Comparison of ENCODE assay signal across 8 cellular contexts in the genomic region with DNA sequence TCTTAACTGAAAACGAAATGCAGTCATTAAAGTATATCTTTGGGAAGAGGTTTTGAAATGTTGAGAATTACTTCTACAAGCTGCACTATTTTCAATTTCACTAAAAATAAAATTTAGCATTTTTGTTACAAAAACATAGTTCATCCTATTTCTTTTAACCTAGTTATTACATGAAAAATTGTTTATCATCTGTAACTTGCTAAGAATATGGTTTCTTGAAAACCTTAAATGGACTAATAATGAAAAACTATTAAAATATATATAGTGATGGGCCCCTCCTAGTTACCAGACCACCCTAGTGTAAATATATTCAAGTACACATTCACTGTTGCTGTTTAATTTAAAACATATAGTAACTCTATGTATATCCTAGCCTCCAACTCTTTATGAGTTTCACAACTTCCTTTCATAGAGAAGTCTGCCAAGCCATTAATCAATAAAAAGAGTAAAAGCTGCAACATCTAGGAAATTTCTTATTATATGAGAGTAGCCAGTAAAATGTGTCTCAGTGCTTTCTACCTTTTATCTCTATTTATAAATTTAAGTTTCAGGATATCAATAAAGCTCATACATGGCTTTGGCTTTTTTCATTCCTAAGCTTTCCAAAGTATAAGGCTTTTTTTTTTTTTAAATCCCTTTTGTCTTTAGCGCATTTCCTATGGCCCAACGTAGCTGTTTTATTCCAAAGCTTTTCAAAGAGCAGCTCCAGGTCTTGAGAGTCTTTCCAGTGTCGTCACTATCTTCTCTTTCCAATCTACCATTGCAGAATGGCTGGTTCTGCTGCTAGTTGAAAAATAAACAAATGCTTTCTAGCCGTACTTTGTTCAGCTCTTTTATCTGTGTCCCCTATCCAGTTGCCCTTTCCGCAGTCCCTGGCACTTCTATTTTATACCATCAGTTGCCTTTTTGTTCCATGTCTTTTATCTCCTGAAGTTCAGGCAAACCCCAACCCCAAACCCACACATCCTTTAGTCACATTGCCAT. TPM values are rescaled to one million over a fixed set of nuclear protein-coding genes. Genes with fewer than 3 reads are reported as not detected.
A peak's percentile ranks its signal among the peaks of the same experiment; 100 is the strongest.
DNase-seq lines count a peak whose midpoint lies in the region; ATAC-seq and TF ChIP-seq lines count a peak whose summit lies in the region.

No MANE protein-coding gene starts in this region.

- POLR2A ChIA-PET in BJ (lab: Charles Lee) (interaction anchor here (1.1 to 1.6 kb wide), 3 partner anchors 9 to 377 kb away, joined by 3 to 6 read pairs (median 5); no protein-coding TSS in a partner anchor), HEK293 (lab: Yijun Ruan, JAX) (interaction anchor here (0.5 to 2.5 kb wide), 10 partner anchors 9 to 487 kb away, joined by 3 to 23 read pairs (median 5); no protein-coding TSS in a partner anchor)
- POLR2A ChIA-PET in activated CD8-positive, alpha-beta T cell treated with anti-CD3 and anti-CD28 coated beads, Interleukin-2, amount 10 ng/mL, durations not matched to agents 7 days and 5 days (lab: Charles Lee) = interaction anchor here (0.5 to 1.5 kb wide), 11 partner anchors 9 to 721 kb away, joined by 3 to 17 read pairs (median 3); no protein-coding TSS in a partner anchor

- H3K27me3 ChIP-seq in BJ (ENCODE audit: control insufficient read depth, insufficient read depth, low read length) = no peaks in the 10 kb centered on the region

- H3K4me1 ChIP-seq in HEK293 (ENCODE audit: control insufficient read depth, insufficient read depth, low read length) = peaks cover 52% of the 10 kb centered on the region

- H3K36me3 ChIP-seq in BJ (ENCODE audit: control insufficient read depth, insufficient read depth, low read length) (peaks cover 8% of the 10 kb centered on the region), HEK293 (ENCODE audit: control insufficient read depth in 2 of 2, insufficient read depth in 1 of 2, low read length in 2 of 2) (peaks cover 15 to 41% of the 10 kb centered on the region in 2 experiments)

- no peaks in the 10 kb centered on the region for H3K9me3 Mint-ChIP-seq in activated CD8-positive, alpha-beta T cell treated with anti-CD3 and anti-CD28 coated beads, Interleukin-2, amount 10 ng/mL, durations not matched to agents 7 days and 5 days (ENCODE audit: insufficient read depth)
- no peaks in the 10 kb centered on the region for H3K9me3 Mint-ChIP-seq in immature natural killer cell
- H3K9me3 Mint-ChIP-seq in stimulated activated naive CD8-positive, alpha-beta T cell treated with anti-CD3 and anti-CD28 coated beads, Interleukin-15, amount 100 ng/mL, for 72 hours = no peaks in the 10 kb centered on the region

- H3K9me3 ChIP-seq in HEK293 (ENCODE audit: control insufficient read depth, insufficient read depth, low read depth, low read length) = no peaks in the 10 kb centered on the region

- H3K4me1 Mint-ChIP-seq in activated CD8-positive, alpha-beta T cell treated with anti-CD3 and anti-CD28 coated beads, Interleukin-2, amount 10 ng/mL, durations not matched to agents 7 days and 5 days (ENCODE audit: low read depth) = peaks cover 59% of the 10 kb centered on the region
- H3K4me1 Mint-ChIP-seq in immature natural killer cell = peaks cover 84 to 95% of the 10 kb centered on the region in 2 donors
- H3K4me1 Mint-ChIP-seq in stimulated activated naive CD8-positive, alpha-beta T cell treated with anti-CD3 and anti-CD28 coated beads, Interleukin-15, amount 100 ng/mL, for 72 hours = peaks cover 41% of the 10 kb centered on the region

- H3K4me3 Mint-ChIP-seq in activated CD8-positive, alpha-beta T cell treated with anti-CD3 and anti-CD28 coated beads, Interleukin-2, amount 10 ng/mL, durations not matched to agents 7 days and 5 days = peak overlapping the region; percentile 86
- H3K4me3 Mint-ChIP-seq in immature natural killer cell = peak overlapping the region; percentile 20 to 98 (median 47)
- H3K4me3 Mint-ChIP-seq in stimulated activated naive CD8-positive, alpha-beta T cell treated with anti-CD3 and anti-CD28 coated beads, Interleukin-15, amount 100 ng/mL, for 72 hours = peak overlapping the region; percentile 94 to 97

- CTCF ChIA-PET in BJ (lab: Yijun Ruan, JAX) (interaction anchor here (0.6 to 2.9 kb wide), 9 partner anchors 64 to 839 kb away, joined by 3 to 21 read pairs (median 4); no protein-coding TSS in a partner anchor), HEK293 (lab: Yijun Ruan, JAX) (interaction anchor here (0.6 to 3.6 kb wide), 16 partner anchors 12 to 726 kb away, joined by 3 to 46 read pairs (median 4); no protein-coding TSS in a partner anchor)
- CTCF ChIA-PET in activated CD8-positive, alpha-beta T cell treated with anti-CD3 and anti-CD28 coated beads, Interleukin-2, amount 10 ng/mL, durations not matched to agents 7 days and 5 days (lab: Charles Lee) = interaction anchor here (1.0 to 3.0 kb wide), 7 partner anchors 18 to 480 kb away, joined by 3 to 32 read pairs (median 4); no protein-coding TSS in a partner anchor

- H3K36me3 Mint-ChIP-seq in activated CD8-positive, alpha-beta T cell treated with anti-CD3 and anti-CD28 coated beads, Interleukin-2, amount 10 ng/mL, durations not matched to agents 7 days and 5 days (ENCODE audit: low read depth) = peaks cover 52% of the 10 kb centered on the region
- H3K36me3 Mint-ChIP-seq in immature natural killer cell = peaks cover 0 to 29% (median 20%) of the 10 kb centered on the region in 3 donors

- DNase-seq in BJ (ENCODE audit: low read depth) (no peak), immature natural killer cell (no peak), SW480 (ENCODE audit: low spot score) (no peak)
- no peak for DNase-seq in activated CD8-positive, alpha-beta T cell treated with anti-CD3 and anti-CD28 coated beads, Interleukin-2, amount 10 ng/mL, durations not matched to agents 7 days and 5 days
- DNase-seq in stimulated activated naive CD8-positive, alpha-beta T cell treated with anti-CD3 and anti-CD28 coated beads, Interleukin-15, amount 100 ng/mL, for 72 hours = no peak
- no peak for DNase-seq in activated CD4-positive, CD25-positive, alpha-beta regulatory T cell treated with anti-CD3 and anti-CD28 coated beads, Interleukin-2, amount 50 U/mL, for 72 hours
- no peak for DNase-seq in effector CD4-positive, alpha-beta T cell

- no peaks in the 10 kb centered on the region for H3K27me3 Mint-ChIP-seq in activated CD8-positive, alpha-beta T cell treated with anti-CD3 and anti-CD28 coated beads, Interleukin-2, amount 10 ng/mL, durations not matched to agents 7 days and 5 days (ENCODE audit: low read depth)
- peaks cover 21 to 35% (median 28%) of the 10 kb centered on the region in 3 donors for H3K27me3 Mint-ChIP-seq in immature natural killer cell (ENCODE audit: low read depth in 3 of 3)
- no peaks in the 10 kb centered on the region for H3K27me3 Mint-ChIP-seq in stimulated activated naive CD8-positive, alpha-beta T cell treated with anti-CD3 and anti-CD28 coated beads, Interleukin-15, amount 100 ng/mL, for 72 hours

- peak overlapping the region; percentile 29 for H3K4me3 ChIP-seq in BJ (ENCODE audit: low read depth, low read length)
- H3K4me3 ChIP-seq in HEK293 (ENCODE audit: low read depth, low read length) = peak overlapping the region; percentile 88

- TF ChIP-seq CTCF in BJ (IDR thresholded peaks at IDR 0.05; ENCODE audit: insufficient read depth, low read depth, low read length) (no peak), HEK293 (tag by site-specific recombination; IDR thresholded peaks at IDR 0.05) (no peak)

- H3K27ac Mint-ChIP-seq in activated CD8-positive, alpha-beta T cell treated with anti-CD3 and anti-CD28 coated beads, Interleukin-2, amount 10 ng/mL, durations not matched to agents 7 days and 5 days = peak overlapping the region; percentile 70
- H3K27ac Mint-ChIP-seq in immature natural killer cell = peak overlapping the region; percentile 83 to 100 (median 86)
- H3K27ac Mint-ChIP-seq in stimulated activated naive CD8-positive, alpha-beta T cell treated with anti-CD3 and anti-CD28 coated beads, Interleukin-15, amount 100 ng/mL, for 72 hours = peak overlapping the region; percentile 89 to 97

- peak overlapping the region; percentile 51 for H3K27ac ChIP-seq in HEK293 (ENCODE audit: extremely low read depth, low read depth, low read length)

- no peak for ATAC-seq in activated CD8-positive, alpha-beta T cell treated with anti-CD3 and anti-CD28 coated beads, Interleukin-2, amount 10 ng/mL, durations not matched to agents 7 days and 5 days
- ATAC-seq in stimulated activated naive CD8-positive, alpha-beta T cell treated with anti-CD3 and anti-CD28 coated beads, Interleukin-15, amount 100 ng/mL, for 72 hours = no peak

TF ChIP-seq in HEK293, 187 proteins besides CTCF, POLR2A, EP300 and RAD21 (continues in another document):
- TF ChIP-seq ZNF639 (tag by site-specific recombination; IDR thresholded peaks at IDR 0.05) (0 out of 2 replicates have a peak, but pooled peaks have one; percentile 19), ZNF585B (tag by site-specific recombination; IDR thresholded peaks at IDR 0.05) (no peak), GLIS1 (tag by site-specific recombination; IDR thresholded peaks at IDR 0.05) (no peak)
- TF ChIP-seq, protein P1, sequence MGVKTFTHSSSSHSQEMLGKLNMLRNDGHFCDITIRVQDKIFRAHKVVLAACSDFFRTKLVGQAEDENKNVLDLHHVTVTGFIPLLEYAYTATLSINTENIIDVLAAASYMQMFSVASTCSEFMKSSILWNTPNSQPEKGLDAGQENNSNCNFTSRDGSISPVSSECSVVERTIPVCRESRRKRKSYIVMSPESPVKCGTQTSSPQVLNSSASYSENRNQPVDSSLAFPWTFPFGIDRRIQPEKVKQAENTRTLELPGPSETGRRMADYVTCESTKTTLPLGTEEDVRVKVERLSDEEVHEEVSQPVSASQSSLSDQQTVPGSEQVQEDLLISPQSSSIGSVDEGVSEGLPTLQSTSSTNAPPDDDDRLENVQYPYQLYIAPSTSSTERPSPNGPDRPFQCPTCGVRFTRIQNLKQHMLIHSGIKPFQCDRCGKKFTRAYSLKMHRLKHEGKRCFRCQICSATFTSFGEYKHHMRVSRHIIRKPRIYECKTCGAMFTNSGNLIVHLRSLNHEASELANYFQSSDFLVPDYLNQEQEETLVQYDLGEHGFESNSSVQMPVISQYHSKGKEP (tag by site-specific recombination; IDR thresholded peaks at IDR 0.05) = peak; percentile 13

RNA-seq across cellular contexts. Expression of gene IRF2BP2, which starts 6.5 kb away (rescaled TPM):
- polyA plus RNA-seq in BJ (2011; rRNA removed) (12.5 and 20.7 TPM in 2 replicates), immature natural killer cell (10 to 100 TPM; 19.1 to 28.2 (median 26.4) TPM)
- 21.2 and 34.0 TPM in 2 replicates for polyA minus RNA-seq in BJ (2011; rRNA and poly(A)+ RNA removed)
- 10 to 100 TPM; 71.5 to 72.0 TPM for total RNA-seq in activated CD8-positive, alpha-beta T cell treated with anti-CD3 and anti-CD28 coated beads, Interleukin-2, amount 10 ng/mL, durations not matched to agents 7 days and 5 days
